In the genomic region with DNA sequence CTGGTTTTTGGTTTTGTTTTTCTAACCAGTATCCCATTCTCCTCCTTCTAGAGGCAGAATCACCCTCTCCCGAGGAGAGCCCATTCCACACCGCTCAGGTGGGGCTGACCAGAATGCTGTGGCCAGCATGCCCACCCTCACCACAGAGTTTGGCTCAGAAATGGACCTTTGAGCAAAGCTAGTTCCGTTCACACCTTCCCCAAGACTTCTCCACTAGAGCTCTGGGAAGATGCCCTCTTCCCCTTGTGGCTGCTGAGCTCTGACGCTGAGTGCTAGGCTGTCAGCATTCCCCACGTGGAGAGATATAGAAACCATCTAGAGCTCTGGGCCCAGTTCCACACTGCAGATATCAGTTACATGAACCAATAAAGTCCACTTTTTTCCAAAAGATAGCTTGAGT, we compare ENCODE assay signal across 16 cellular contexts. TPM values are rescaled to one million over a fixed set of nuclear protein-coding genes. Genes with fewer than 3 reads are reported as not detected.
DNase-seq lines count a peak whose midpoint lies in the region; ATAC-seq and TF ChIP-seq lines count a peak whose summit lies in the region.
"Had no signal": no experiment of that assay in that cellular context is flagged by ENCODE, and none has a peak within 500 bp of the region (broad histone marks: within the 10 kb centered on the region; RNA-seq: fewer than 3 reads in every experiment).

No MANE protein-coding gene starts in this region.

- ATAC-seq in Right ventricle myocardium superior (ENCODE audit: poor library complexity) (peak; percentile 91), left ventricle myocardium superior (peak; percentile 83)
- ATAC-seq: CD8-positive, alpha-beta T cell had no signal

- H3K4me1 ChIP-seq in left ventricle myocardium inferior (peaks cover 7% of the 10 kb centered on the region), esophagus muscularis mucosa (no peaks in the 10 kb centered on the region), suprapubic skin (no peaks in the 10 kb centered on the region)
- H3K4me1 ChIP-seq: BLaER1 treated with 17β-estradiol and CSF1 and Interleukin-3, amounts not matched to agents 10 nM and 100 nM had no signal

- 97% methylated on average over 5 of the region's 5 CpGs for WGBS in esophagus muscularis mucosa
- WGBS in suprapubic skin = 87% methylated on average over 5 of the region's 5 CpGs

- H3K27me3 Mint-ChIP-seq in osteocyte (ENCODE audit: unreplicated experiment) = no peaks in the 10 kb centered on the region
- H3K27me3 Mint-ChIP-seq: B cell, IgD-negative memory B cell had no signal

- intact Hi-C loops in Right ventricle myocardium superior (cut with DNase I) (no loop called here), left ventricle myocardium inferior (cut with micrococcal nuclease) (no loop called here), esophagus muscularis mucosa (cut with DNase I) (no loop called here), left ventricle myocardium superior (cut with micrococcal nuclease) (no loop called here)

- TF ChIP-seq CTCF in left ventricle myocardium inferior (IDR thresholded peaks at IDR 0.05; ENCODE audit: borderline replicate concordance) (no peak), esophagus muscularis mucosa (IDR thresholded peaks at IDR 0.05) (no peak), osteocyte (IDR thresholded peaks at IDR 0.05) (no peak), suprapubic skin (IDR thresholded peaks at IDR 0.05) (no peak)

- H3K9me3 ChIP-seq in left ventricle myocardium inferior (replicated peaks) (no peaks in the 10 kb centered on the region), esophagus muscularis mucosa (no peaks in the 10 kb centered on the region), suprapubic skin (no peaks in the 10 kb centered on the region)
- H3K9me3 ChIP-seq: BLaER1 treated with 17β-estradiol and CSF1 and Interleukin-3, amounts not matched to agents 10 nM and 100 nM had no signal

- TF ChIP-seq EP300 in esophagus muscularis mucosa (IDR thresholded peaks at IDR 0.05) (no peak), suprapubic skin (IDR thresholded peaks at IDR 0.05) (no peak)

- H3K4me3 Mint-ChIP-seq in osteocyte (ENCODE audit: unreplicated experiment) = no peak overlapping the region
- H3K4me3 Mint-ChIP-seq: B cell; CD8-positive, alpha-beta T cell had no signal

- H3K27ac Mint-ChIP-seq in osteocyte (ENCODE audit: unreplicated experiment) = no peak overlapping the region
- H3K27ac Mint-ChIP-seq: B cell; CD8-positive, alpha-beta T cell; IgD-negative memory B cell had no signal

- H3K27ac ChIP-seq in left ventricle myocardium inferior (replicated peaks) (no peak overlapping the region), esophagus muscularis mucosa (replicated peaks in 1 of 4) (no peak overlapping the region), suprapubic skin (no peak overlapping the region)
- H3K27ac ChIP-seq: BLaER1 treated with 17β-estradiol and CSF1 and Interleukin-3, amounts not matched to agents 10 nM and 100 nM; GM23248 had no signal

- no peaks in the 10 kb centered on the region for H3K36me3 ChIP-seq in left ventricle myocardium inferior
- H3K36me3 ChIP-seq in esophagus muscularis mucosa = peaks cover 0 to 5% (median 0%) of the 10 kb centered on the region in 4 donors
- no peaks in the 10 kb centered on the region for H3K36me3 ChIP-seq in suprapubic skin
- H3K36me3 ChIP-seq: BLaER1 treated with 17β-estradiol and CSF1 and Interleukin-3, amounts not matched to agents 10 nM and 100 nM had no signal

- H3K4me1 Mint-ChIP-seq in osteocyte (ENCODE audit: unreplicated experiment) = peaks cover 4% of the 10 kb centered on the region
- H3K4me1 Mint-ChIP-seq: B cell, IgD-negative memory B cell had no signal

- no peaks in the 10 kb centered on the region for H3K36me3 Mint-ChIP-seq in osteocyte (ENCODE audit: unreplicated experiment)
- H3K36me3 Mint-ChIP-seq: CD8-positive, alpha-beta T cell; IgD-negative memory B cell had no signal

- TF ChIP-seq POLR2A in esophagus muscularis mucosa (IDR thresholded peaks at IDR 0.05; ENCODE audit: low read depth) (no peak), suprapubic skin (IDR thresholded peaks at IDR 0.05) (no peak)

- H3K4me3 ChIP-seq in left ventricle myocardium inferior (no peak overlapping the region), esophagus muscularis mucosa (no peak overlapping the region), suprapubic skin (no peak overlapping the region)
- H3K4me3 ChIP-seq: BLaER1 treated with 17β-estradiol and CSF1 and Interleukin-3, amounts not matched to agents 10 nM and 100 nM; GM23248 had no signal

- no peaks in the 10 kb centered on the region for H3K9me3 Mint-ChIP-seq in osteocyte (ENCODE audit: unreplicated experiment)
- H3K9me3 Mint-ChIP-seq: CD8-positive, alpha-beta T cell; IgD-negative memory B cell had no signal

- H3K27me3 ChIP-seq in left ventricle myocardium inferior (ENCODE audit: low read depth) = no peaks in the 10 kb centered on the region
- H3K27me3 ChIP-seq in esophagus muscularis mucosa = no peaks in the 10 kb centered on the region
- no peaks in the 10 kb centered on the region for H3K27me3 ChIP-seq in suprapubic skin
- H3K27me3 ChIP-seq: BLaER1 treated with 17β-estradiol and CSF1 and Interleukin-3, amounts not matched to agents 10 nM and 100 nM had no signal

- DNase-seq in Right ventricle myocardium superior = no peak
- no peak for DNase-seq in left ventricle myocardium inferior
- DNase-seq in esophagus muscularis mucosa (ENCODE audit: extremely low spot score) = peak; percentile 66
- DNase-seq in left ventricle myocardium superior = no peak
- peak; percentile 54 for DNase-seq in osteocyte (ENCODE audit: extremely low spot score, unreplicated experiment)
- no peak for DNase-seq in GM03348 (ENCODE audit: low spot score)
- DNase-seq in GDM1 (lab: John Stamatoyannopoulos, UW) = no peak
- no peak for DNase-seq in suprapubic skin (ENCODE audit: low spot score in 2 of 2)
- DNase-seq: Calu3; CD8-positive, alpha-beta T cell; DMS79 treated with DMSO at 0.1 percent for 48 hours; GM23248; H7 had no signal

RNA-seq across cellular contexts. Expression of gene GPLD1, which starts 7.9 kb away (rescaled TPM):
- total RNA-seq in Right ventricle myocardium superior (1.0 TPM), left ventricle myocardium inferior (0.71 TPM), esophagus muscularis mucosa (1 to 10 TPM; 3.8 to 5.3 (median 4.1) TPM), left ventricle myocardium superior (1.1 TPM), osteocyte (1.9 and 2.4 TPM in 2 replicates), suprapubic skin (10 to 100 TPM; 28.9 to 55.3 (median 38.1) TPM)

RNA-seq across cellular contexts. Expression of gene ALDH5A1, which starts 13.3 kb away (rescaled TPM):
- total RNA-seq in Right ventricle myocardium superior = 23.3 TPM
- total RNA-seq in left ventricle myocardium inferior = 27.6 TPM
- 1 to 10 TPM; 2.5 to 3.5 (median 3.3) TPM for total RNA-seq in esophagus muscularis mucosa
- total RNA-seq in left ventricle myocardium superior = 31.2 TPM
- 6.6 and 7.8 TPM in 2 replicates for total RNA-seq in osteocyte
- total RNA-seq in suprapubic skin = 10 to 100 TPM; 11.2 to 16.0 (median 14.8) TPM

Comparison
In these comparisons a context has a peak if more than half of its experiments do, and no peak if none do; other contexts are left out.
1. DNase-seq: peak in esophagus muscularis mucosa (single experiment) and osteocyte (single experiment); none in Right ventricle myocardium superior (single experiment), left ventricle myocardium inferior (single experiment), left ventricle myocardium superior (single experiment), GM03348 (single experiment), GDM1 (single experiment) and suprapubic skin (0 of 2).